1 cellular context compared by ENCODE assay signal in the genomic region with DNA sequence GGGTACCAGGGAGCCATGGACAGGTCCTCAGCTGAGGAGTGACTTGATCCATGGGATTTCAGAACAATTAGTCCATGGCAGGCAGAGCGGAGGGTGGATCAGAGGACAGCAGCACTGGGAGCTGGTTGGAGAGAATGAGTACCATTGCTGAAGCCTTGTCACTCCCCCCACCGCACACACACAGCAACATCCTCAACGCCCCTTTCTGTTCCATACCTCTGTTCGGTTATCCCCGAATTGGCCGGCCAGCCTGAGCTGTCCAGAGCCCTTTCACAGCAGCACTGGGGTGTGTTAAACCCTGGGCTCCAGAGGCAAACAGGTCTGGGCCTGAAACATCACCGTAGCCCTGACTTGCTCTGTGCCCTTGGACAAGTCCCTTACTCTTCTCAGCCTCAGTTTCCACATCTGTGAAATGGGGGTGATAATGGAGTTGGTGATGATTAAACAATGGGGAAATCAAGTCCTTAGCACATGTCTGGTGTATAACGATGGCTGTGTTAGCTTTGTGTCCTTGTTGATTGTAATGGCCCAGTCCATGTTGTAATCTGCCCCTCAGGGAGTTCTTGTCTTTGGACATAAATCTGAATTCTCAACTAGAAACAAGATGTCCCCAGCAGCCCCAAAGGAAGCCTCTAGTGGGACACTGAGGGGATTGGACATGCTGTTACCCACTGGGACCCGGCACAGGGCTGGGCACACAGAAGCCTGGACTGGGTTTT.
TF ChIP-seq lines count a peak whose summit lies in the region.

No MANE protein-coding gene starts in this region.

TF ChIP-seq in HCT116, 20 proteins besides CTCF, POLR2A, EP300 and RAD21 (continued from another document):
- TF ChIP-seq SP1 (IDR thresholded peaks at IDR 0.05; ENCODE audit: low read depth) = no peak
